ENCODE assay signal across 8 cellular contexts in the genomic region with DNA sequence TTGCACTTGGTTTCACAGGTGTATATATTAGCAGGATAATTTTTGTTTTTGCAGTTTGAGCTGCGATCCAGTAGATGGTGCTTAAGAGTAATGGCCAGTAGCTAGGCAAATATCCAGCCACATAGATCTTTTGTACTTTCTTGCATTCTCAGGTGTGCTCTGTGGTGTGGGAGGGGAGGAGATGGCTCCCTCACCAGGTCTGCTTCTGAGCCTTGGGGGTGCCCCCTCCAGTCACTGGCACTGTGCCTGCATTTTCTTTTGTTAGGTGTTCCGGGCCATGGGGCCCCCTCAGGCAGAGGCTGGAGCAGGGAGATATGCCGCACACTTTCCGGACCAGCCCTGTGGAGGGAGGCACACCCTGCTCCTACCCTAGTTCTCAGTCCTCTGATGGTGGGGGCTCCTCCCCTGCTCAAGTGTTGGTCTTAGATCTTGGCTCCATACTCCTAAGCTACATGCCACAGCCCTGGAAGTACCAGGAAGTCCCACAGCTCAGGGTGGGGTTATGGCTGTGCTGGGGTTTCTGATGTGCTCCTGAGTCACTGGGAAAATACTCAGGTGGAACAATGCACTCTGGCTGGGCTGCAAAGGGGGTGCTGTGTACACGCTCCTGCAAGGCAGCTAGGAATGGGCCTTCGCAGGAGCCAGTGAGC.
DNase-seq lines count a peak whose midpoint lies in the region; ATAC-seq and TF ChIP-seq lines count a peak whose summit lies in the region.

No MANE protein-coding gene starts in this region.

- TF ChIP-seq CTCF in heart right ventricle (IDR thresholded peaks at IDR 0.05) (peak in 7 of 9 donors; percentile 13 to 40 (median 26)), right atrium auricular region (IDR thresholded peaks at IDR 0.05) (peak in 1 of 2 donors; percentile 30), fibroblast of villous mesenchyme (IDR thresholded peaks at IDR 0.05; ENCODE audit: insufficient read depth, low read depth, low read length) (peak; percentile 75)

- DNase-seq in heart right ventricle = no peak
- DNase-seq in right atrium auricular region (ENCODE audit: low spot score) = no peak
- DNase-seq in RKO (ENCODE audit: low spot score) = peak; percentile 38
- DNase-seq in fibroblast of villous mesenchyme (ENCODE audit: low read depth) = peak; percentile 42
- no peak for DNase-seq in aorta
- DNase-seq in activated CD4-positive, CD25-positive, alpha-beta regulatory T cell treated with anti-CD3 and anti-CD28 coated beads, Interleukin-2, amount 50 U/mL, for 72 hours = no peak

- no peak overlapping the region for H3K4me3 ChIP-seq in heart right ventricle
- no peak overlapping the region for H3K4me3 ChIP-seq in right atrium auricular region
- H3K4me3 ChIP-seq in fibroblast of villous mesenchyme (ENCODE audit: low read depth, low read length) = no peak overlapping the region
- no peak overlapping the region for H3K4me3 ChIP-seq in aorta (ENCODE audit: low read length in 2 of 2)

- H3K27ac ChIP-seq in heart right ventricle (no peak overlapping the region), right atrium auricular region (no peak overlapping the region), aorta (ENCODE audit: low read depth in 1 of 2, low read length in 2 of 2) (no peak overlapping the region)

- peak in 5 of 8 donors; percentile 27 to 61 (median 33) for ATAC-seq in heart right ventricle
- peak; percentile 50 for ATAC-seq in aorta (ENCODE audit: low FRiP score)
- no peak for ATAC-seq in HG03378 (IDR thresholded peaks at IDR 0.05; ENCODE audit: unreplicated experiment)
- no peak for ATAC-seq in GM21390 (IDR thresholded peaks at IDR 0.05; ENCODE audit: unreplicated experiment)

- WGBS in heart right ventricle, 2 donors = 91 to 99% methylated on average over 6 of the region's 6 CpGs
- WGBS in aorta, 2 donors = 95% methylated on average over 6 of the region's 6 CpGs

- intact Hi-C loops in heart right ventricle (cut with DNase I) = no loop called here
- intact Hi-C loops in aorta (cut with DNase I) = no loop called here

- H3K9me3 ChIP-seq in heart right ventricle (peaks cover 0 to 8% (median 0%) of the 10 kb centered on the region in 11 donors), right atrium auricular region (no peaks in the 10 kb centered on the region), aorta (ENCODE audit: control insufficient read depth, low read length) (no peaks in the 10 kb centered on the region)

- H3K36me3 ChIP-seq in heart right ventricle (no peaks in the 10 kb centered on the region), right atrium auricular region (no peaks in the 10 kb centered on the region), aorta (ENCODE audit: control insufficient read depth in 1 of 2, insufficient read depth in 2 of 2, low read length in 1 of 2) (no peaks in the 10 kb centered on the region)

- H3K4me1 ChIP-seq in heart right ventricle (no peaks in the 10 kb centered on the region), right atrium auricular region (no peaks in the 10 kb centered on the region), aorta (ENCODE audit: control insufficient read depth in 1 of 2, insufficient read depth in 2 of 2, low read length in 2 of 2) (no peaks in the 10 kb centered on the region)

- no peaks in the 10 kb centered on the region for H3K27me3 ChIP-seq in heart right ventricle
- H3K27me3 ChIP-seq in right atrium auricular region = no peaks in the 10 kb centered on the region
- no peaks in the 10 kb centered on the region for H3K27me3 ChIP-seq in aorta (ENCODE audit: control insufficient read depth in 1 of 2, insufficient read depth in 2 of 2, low read length in 1 of 2)

Comparison
In these comparisons a context has a peak if more than half of its experiments do, and no peak if none do; other contexts are left out.
1. ATAC-seq: peak in heart right ventricle (5 of 8) and aorta (single experiment); none in HG03378 (single experiment) and GM21390 (single experiment).
2. DNase-seq: peak in RKO (single experiment) and fibroblast of villous mesenchyme (single experiment); none in heart right ventricle (0 of 2), right atrium auricular region (single experiment), aorta (0 of 2) and activated CD4-positive, CD25-positive, alpha-beta regulatory T cell treated with anti-CD3 and anti-CD28 coated beads, Interleukin-2, amount 50 U/mL, for 72 hours (single experiment).